1 cellular context compared by ENCODE assay signal in the genomic region with DNA sequence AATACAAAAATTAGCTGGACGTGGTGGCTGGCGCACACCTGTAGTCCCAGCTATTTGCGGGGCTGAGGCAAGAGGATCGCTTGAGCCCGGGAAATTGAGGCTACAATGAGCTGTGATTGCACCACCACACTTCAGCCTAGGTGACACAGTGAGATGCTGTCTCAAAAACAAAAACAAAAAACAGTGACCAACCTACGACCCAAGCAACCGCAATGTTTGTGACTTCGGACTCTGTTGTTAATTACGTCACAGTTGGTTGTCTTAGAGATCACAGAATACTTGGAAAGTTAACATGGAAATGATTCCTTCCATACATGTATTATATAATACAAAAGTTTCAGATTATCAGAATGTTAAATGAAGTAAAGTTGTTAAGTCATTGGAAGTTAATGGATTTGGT.
TF ChIP-seq lines count a peak whose summit lies in the region.

No MANE protein-coding gene starts in this region.

TF ChIP-seq in SK-N-SH treated with all-trans-retinoic acid at 6 μM for 48 hours, 23 proteins besides CTCF, POLR2A, EP300 and RAD21 (continued from another document):
- TF ChIP-seq, protein P1, sequence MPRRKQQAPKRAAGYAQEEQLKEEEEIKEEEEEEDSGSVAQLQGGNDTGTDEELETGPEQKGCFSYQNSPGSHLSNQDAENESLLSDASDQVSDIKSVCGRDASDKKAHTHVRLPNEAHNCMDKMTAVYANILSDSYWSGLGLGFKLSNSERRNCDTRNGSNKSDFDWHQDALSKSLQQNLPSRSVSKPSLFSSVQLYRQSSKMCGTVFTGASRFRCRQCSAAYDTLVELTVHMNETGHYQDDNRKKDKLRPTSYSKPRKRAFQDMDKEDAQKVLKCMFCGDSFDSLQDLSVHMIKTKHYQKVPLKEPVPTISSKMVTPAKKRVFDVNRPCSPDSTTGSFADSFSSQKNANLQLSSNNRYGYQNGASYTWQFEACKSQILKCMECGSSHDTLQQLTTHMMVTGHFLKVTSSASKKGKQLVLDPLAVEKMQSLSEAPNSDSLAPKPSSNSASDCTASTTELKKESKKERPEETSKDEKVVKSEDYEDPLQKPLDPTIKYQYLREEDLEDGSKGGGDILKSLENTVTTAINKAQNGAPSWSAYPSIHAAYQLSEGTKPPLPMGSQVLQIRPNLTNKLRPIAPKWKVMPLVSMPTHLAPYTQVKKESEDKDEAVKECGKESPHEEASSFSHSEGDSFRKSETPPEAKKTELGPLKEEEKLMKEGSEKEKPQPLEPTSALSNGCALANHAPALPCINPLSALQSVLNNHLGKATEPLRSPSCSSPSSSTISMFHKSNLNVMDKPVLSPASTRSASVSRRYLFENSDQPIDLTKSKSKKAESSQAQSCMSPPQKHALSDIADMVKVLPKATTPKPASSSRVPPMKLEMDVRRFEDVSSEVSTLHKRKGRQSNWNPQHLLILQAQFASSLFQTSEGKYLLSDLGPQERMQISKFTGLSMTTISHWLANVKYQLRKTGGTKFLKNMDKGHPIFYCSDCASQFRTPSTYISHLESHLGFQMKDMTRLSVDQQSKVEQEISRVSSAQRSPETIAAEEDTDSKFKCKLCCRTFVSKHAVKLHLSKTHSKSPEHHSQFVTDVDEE (CRISPR knock-in tag; IDR thresholded peaks at IDR 0.05): no peak
- no peak for TF ChIP-seq ISL1 (CRISPR knock-in tag; IDR thresholded peaks at IDR 0.05)
- TF ChIP-seq, protein P2, sequence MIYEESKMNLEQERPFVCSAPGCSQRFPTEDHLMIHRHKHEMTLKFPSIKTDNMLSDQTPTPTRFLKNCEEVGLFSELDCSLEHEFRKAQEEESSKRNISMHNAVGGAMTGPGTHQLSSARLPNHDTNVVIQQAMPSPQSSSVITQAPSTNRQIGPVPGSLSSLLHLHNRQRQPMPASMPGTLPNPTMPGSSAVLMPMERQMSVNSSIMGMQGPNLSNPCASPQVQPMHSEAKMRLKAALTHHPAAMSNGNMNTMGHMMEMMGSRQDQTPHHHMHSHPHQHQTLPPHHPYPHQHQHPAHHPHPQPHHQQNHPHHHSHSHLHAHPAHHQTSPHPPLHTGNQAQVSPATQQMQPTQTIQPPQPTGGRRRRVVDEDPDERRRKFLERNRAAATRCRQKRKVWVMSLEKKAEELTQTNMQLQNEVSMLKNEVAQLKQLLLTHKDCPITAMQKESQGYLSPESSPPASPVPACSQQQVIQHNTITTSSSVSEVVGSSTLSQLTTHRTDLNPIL (CRISPR knock-in tag; IDR thresholded peaks at IDR 0.05; ENCODE audit: low read depth): no peak
- TF ChIP-seq ESRRG (CRISPR knock-in tag; IDR thresholded peaks at IDR 0.05): no peak
- no peak for TF ChIP-seq ZNF70 (CRISPR knock-in tag; IDR thresholded peaks at IDR 0.05)
- TF ChIP-seq PPARA (CRISPR knock-in tag; IDR thresholded peaks at IDR 0.05; ENCODE audit: borderline replicate concordance): no peak
- no peak for TF ChIP-seq RARB (CRISPR knock-in tag; IDR thresholded peaks at IDR 0.05)
- no peak for TF ChIP-seq ZFP30 (CRISPR knock-in tag; IDR thresholded peaks at IDR 0.05)
- TF ChIP-seq, protein P3, sequence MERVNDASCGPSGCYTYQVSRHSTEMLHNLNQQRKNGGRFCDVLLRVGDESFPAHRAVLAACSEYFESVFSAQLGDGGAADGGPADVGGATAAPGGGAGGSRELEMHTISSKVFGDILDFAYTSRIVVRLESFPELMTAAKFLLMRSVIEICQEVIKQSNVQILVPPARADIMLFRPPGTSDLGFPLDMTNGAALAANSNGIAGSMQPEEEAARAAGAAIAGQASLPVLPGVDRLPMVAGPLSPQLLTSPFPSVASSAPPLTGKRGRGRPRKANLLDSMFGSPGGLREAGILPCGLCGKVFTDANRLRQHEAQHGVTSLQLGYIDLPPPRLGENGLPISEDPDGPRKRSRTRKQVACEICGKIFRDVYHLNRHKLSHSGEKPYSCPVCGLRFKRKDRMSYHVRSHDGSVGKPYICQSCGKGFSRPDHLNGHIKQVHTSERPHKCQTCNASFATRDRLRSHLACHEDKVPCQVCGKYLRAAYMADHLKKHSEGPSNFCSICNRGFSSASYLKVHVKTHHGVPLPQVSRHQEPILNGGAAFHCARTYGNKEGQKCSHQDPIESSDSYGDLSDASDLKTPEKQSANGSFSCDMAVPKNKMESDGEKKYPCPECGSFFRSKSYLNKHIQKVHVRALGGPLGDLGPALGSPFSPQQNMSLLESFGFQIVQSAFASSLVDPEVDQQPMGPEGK (CRISPR knock-in tag; IDR thresholded peaks at IDR 0.05; ENCODE audit: borderline replicate concordance): no peak
